ENCODE assay signal across 8 cellular contexts in genomic region chr5:35617435-35618296, GRCh38. TPM values are rescaled to one million over a fixed set of nuclear protein-coding genes. Genes with fewer than 3 reads are reported as not detected.
DNase-seq lines count a peak whose midpoint lies in the region; ATAC-seq and TF ChIP-seq lines count a peak whose summit lies in the region.

TSS of gene SPEF2 (plus strand) at chr5:35617863. CDS start at chr5:35617998, 135 bp downstream.

- 3% methylated on average over 54 of the region's 54 CpGs for WGBS in HUES64

- peak within 1 kb of the TSS; percentile 90 for H3K4me3 Mint-ChIP-seq in activated naive CD4-positive, alpha-beta T cell treated with anti-CD3 and anti-CD28 coated beads for 36 hours

- POLR2A ChIA-PET in BJ (lab: Charles Lee) = interaction anchor here (0.7 kb wide), 1 partner anchor 65 kb away, joined by 3 read pairs; no protein-coding TSS in a partner anchor

- peaks cover 16% of the 10 kb centered on the region for H3K4me1 Mint-ChIP-seq in activated naive CD4-positive, alpha-beta T cell treated with anti-CD3 and anti-CD28 coated beads for 36 hours (ENCODE audit: low read depth)

- H3K9me3 ChIP-seq in HUES64 (ENCODE audit: insufficient read depth, low read depth, low read length) (no peaks in the 10 kb centered on the region), SJSA1 (replicated peaks) (no peaks in the 10 kb centered on the region), neutrophil (no peaks in the 10 kb centered on the region), subcutaneous abdominal adipose tissue (ENCODE audit: control insufficient read depth in 5 of 5, low read length in 5 of 5) (no peaks in the 10 kb centered on the region)

- CTCF ChIA-PET in BJ (lab: Yijun Ruan, JAX) = interaction anchor here (0.6 to 3.8 kb wide), 14 partner anchors 9 to 317 kb away, joined by 3 to 31 read pairs (median 3); no protein-coding TSS in a partner anchor
- CTCF ChIA-PET in activated naive CD4-positive, alpha-beta T cell treated with anti-CD3 and anti-CD28 coated beads for 36 hours (lab: Charles Lee) = interaction anchor here (0.6 to 4.2 kb wide), 24 partner anchors 8 to 339 kb away, joined by 3 to 50 read pairs (median 4); no protein-coding TSS in a partner anchor

- DNase-seq in BJ (ENCODE audit: low read depth) = peak; percentile 59
- DNase-seq in SJSA1 (ENCODE audit: low read depth in 1 of 2, low spot score in 2 of 2) = peak; percentile 12 to 48
- DNase-seq in activated naive CD4-positive, alpha-beta T cell treated with anti-CD3 and anti-CD28 coated beads for 36 hours = peak; percentile 86
- peak; percentile 77 for DNase-seq in globus pallidus (ENCODE audit: low spot score)

- no peaks in the 10 kb centered on the region for H3K36me3 ChIP-seq in BJ (ENCODE audit: control insufficient read depth, insufficient read depth, low read length)
- H3K36me3 ChIP-seq in HUES64 (ENCODE audit: insufficient read depth, low read length) = no peaks in the 10 kb centered on the region
- H3K36me3 ChIP-seq in SJSA1 = no peaks in the 10 kb centered on the region
- H3K36me3 ChIP-seq in neutrophil = no peaks in the 10 kb centered on the region
- H3K36me3 ChIP-seq in subcutaneous abdominal adipose tissue (ENCODE audit: control insufficient read depth in 5 of 5, insufficient read depth in 5 of 5, low read length in 5 of 5) = no peaks in the 10 kb centered on the region

- H3K27me3 ChIP-seq in BJ (ENCODE audit: control insufficient read depth, insufficient read depth, low read length) (no peaks in the 10 kb centered on the region), HUES64 (ENCODE audit: insufficient read depth, low read length) (peaks cover 54% of the 10 kb centered on the region), SJSA1 (replicated peaks) (0 out of 2 replicates have a peak, but pooled peaks cover 4% of the 10 kb centered on the region), neutrophil (no peaks in the 10 kb centered on the region), subcutaneous abdominal adipose tissue (ENCODE audit: control insufficient read depth in 5 of 5, insufficient read depth in 4 of 5, low read length in 5 of 5) (no peaks in the 10 kb centered on the region)

- no peaks in the 10 kb centered on the region for H3K36me3 Mint-ChIP-seq in activated naive CD4-positive, alpha-beta T cell treated with anti-CD3 and anti-CD28 coated beads for 36 hours (ENCODE audit: low read depth)

- H3K27ac ChIP-seq in HUES64 (ENCODE audit: low read depth, low read length) (no peak within 1 kb of the TSS), SJSA1 (no peak within 1 kb of the TSS), neutrophil (no peak within 1 kb of the TSS), subcutaneous abdominal adipose tissue (ENCODE audit: low read depth, low read length) (no peak within 1 kb of the TSS)

- peak; percentile 86 for ATAC-seq in GM19397 (IDR thresholded peaks at IDR 0.05; ENCODE audit: unreplicated experiment)

- H3K4me3 ChIP-seq in BJ (ENCODE audit: low read depth, low read length) (peak within 1 kb of the TSS; percentile 87), HUES64 (ENCODE audit: low read length) (peak within 1 kb of the TSS; percentile 83), SJSA1 (peak within 1 kb of the TSS; percentile 23), neutrophil (ENCODE audit: low read depth in 1 of 2, low read length in 1 of 2) (peak within 1 kb of the TSS; percentile 52 to 57), subcutaneous abdominal adipose tissue (ENCODE audit: low read depth in 1 of 5, low read length in 5 of 5) (peak within 1 kb of the TSS; percentile 79 to 98 (median 93))

- H3K4me1 ChIP-seq in HUES64 (ENCODE audit: insufficient read depth, low read length) (no peaks in the 10 kb centered on the region), SJSA1 (replicated peaks) (0 out of 2 replicates have a peak, but pooled peaks cover 3% of the 10 kb centered on the region), neutrophil (ENCODE audit: control insufficient read depth in 1 of 2, insufficient read depth in 1 of 2, low read depth in 1 of 2, low read length in 1 of 2) (peaks cover 10 to 14% of the 10 kb centered on the region in 2 experiments), subcutaneous abdominal adipose tissue (ENCODE audit: control insufficient read depth in 5 of 5, insufficient read depth in 5 of 5, low read length in 5 of 5) (peaks cover 4 to 18% (median 15%) of the 10 kb centered on the region in 5 donors)

- peak within 1 kb of the TSS; percentile 34; the same call in 1 of the 2 replicates for H3K9ac ChIP-seq in HUES64 (ENCODE audit: low read depth, low read length)
- peak within 1 kb of the TSS; percentile 13 to 88 (median 76) for H3K9ac ChIP-seq in subcutaneous abdominal adipose tissue (ENCODE audit: low read length in 5 of 5)

- TF ChIP-seq CTCF in BJ (IDR thresholded peaks at IDR 0.05; ENCODE audit: insufficient read depth, low read depth, low read length) (peak; percentile 91), neutrophil (IDR thresholded peaks at IDR 0.05) (no peak)

- H3K27me3 Mint-ChIP-seq in activated naive CD4-positive, alpha-beta T cell treated with anti-CD3 and anti-CD28 coated beads for 36 hours (ENCODE audit: low read depth) = no peaks in the 10 kb centered on the region

- intact Hi-C loops in activated naive CD4-positive, alpha-beta T cell treated with anti-CD3 and anti-CD28 coated beads for 36 hours (cut with micrococcal nuclease) = loop anchor here (1.0 to 5.0 kb wide), 11 partner anchors 27 to 690 kb away; partner anchors contain the start of genes DNAJC21, LMBRD2, NADK2 and SKP2

- H3K9me3 Mint-ChIP-seq in activated naive CD4-positive, alpha-beta T cell treated with anti-CD3 and anti-CD28 coated beads for 36 hours = peaks cover 3% of the 10 kb centered on the region

- H3K27ac Mint-ChIP-seq in activated naive CD4-positive, alpha-beta T cell treated with anti-CD3 and anti-CD28 coated beads for 36 hours = peak within 1 kb of the TSS; percentile 88

RNA-seq across cellular contexts. Expression of gene SPEF2, which starts in this region (rescaled TPM):
- 4.0 and 5.8 TPM in 2 replicates for polyA plus RNA-seq in BJ (2011; rRNA removed)
- 3.2 and 3.6 TPM in 2 replicates for polyA minus RNA-seq in BJ (2011; rRNA and poly(A)+ RNA removed)
- polyA plus RNA-seq in HUES64 (2013, experiment 1 of 2) = 1.2 TPM
- polyA plus RNA-seq in HUES64 (2013, experiment 2 of 2) = 1.0 TPM
- total RNA-seq in SJSA1 (2014; rRNA removed; shearing (Covaris generic)) = not detected in 2 replicates
- 1 to 10 TPM; 6.5 to 6.6 TPM for total RNA-seq in activated naive CD4-positive, alpha-beta T cell treated with anti-CD3 and anti-CD28 coated beads for 36 hours

Comparison
In these comparisons a context has a peak if more than half of its experiments do, and no peak if none do; other contexts are left out.
1. Peak in DNase-seq and H3K4me3 ChIP-seq in SJSA1; RNA of the gene not detected or under 1 TPM.
2. DNase-seq: peak in every context shown above with its lines; median percentile 86 in activated naive CD4-positive, alpha-beta T cell treated with anti-CD3 and anti-CD28 coated beads for 36 hours; 77 in globus pallidus; 59 in BJ; 30 in SJSA1.
3. H3K4me3 ChIP-seq: peak in every context shown above with its lines; median percentile 93 in subcutaneous abdominal adipose tissue; 87 in BJ; 83 in HUES64; 54 in neutrophil; 23 in SJSA1.